Comparison of ENCODE assay signal across 20 cellular contexts in genomic region chr16:85265161-85265784, GRCh38.
"Had no signal": no experiment of that assay in that cellular context is flagged by ENCODE, and none has a peak within 500 bp of the region (broad histone marks: within the 10 kb centered on the region; RNA-seq: fewer than 3 reads in every experiment).

No MANE protein-coding gene starts in this region.

- H3K4me3 Mint-ChIP-seq: activated CD8-positive, alpha-beta T cell treated with anti-CD3 and anti-CD28 coated beads, Interleukin-2, amount 10 ng/mL, durations not matched to agents 7 days and 5 days; activated naive CD8-positive, alpha-beta T cell treated with anti-CD3 and anti-CD28 coated beads, Interleukin-2, amount 10 ng/mL, durations not matched to agents 7 days and 5 days; activated T-cell treated with anti-CD3 and anti-CD28 coated beads, Interleukin-2, amount 50 U/mL, for 24 hours; central memory CD8-positive, alpha-beta T cell; natural killer cell had no signal

- H3K27me3 ChIP-seq: brain microvascular endothelial cell, colonic mucosa, tibial artery had no signal

- H3K4me1 ChIP-seq: colonic mucosa, lower lobe of right lung, tibial artery had no signal

- H3K9me3 Mint-ChIP-seq: activated naive CD8-positive, alpha-beta T cell treated with anti-CD3 and anti-CD28 coated beads, Interleukin-2, amount 10 ng/mL, durations not matched to agents 7 days and 5 days; activated T-cell treated with anti-CD3 and anti-CD28 coated beads, Interleukin-2, amount 50 U/mL, for 24 hours; activated T-helper 2 cell treated with anti-CD3 and anti-CD28 coated beads, Interferon-gamma antibody, Interleukin-2, Interleukin-4, amounts not matched to agents 10 μg/mL and 5 μg/mL and 100 μg/mL, durations not matched to agents 14 hours and 24 hours and 36 hours; central memory CD8-positive, alpha-beta T cell; natural killer cell had no signal

- FAIRE-seq: endometrium, keratinocyte, urothelium cell line had no signal

- DNase-seq: activated CD4-positive, alpha-beta T cell treated with anti-CD3 and anti-CD28 coated beads for 48 hours; activated CD4-positive, CD25-positive, alpha-beta regulatory T cell; activated CD8-positive, alpha-beta T cell treated with anti-CD3 and anti-CD28 coated beads, Interleukin-2, amount 10 ng/mL, durations not matched to agents 7 days and 5 days; activated naive CD4-positive, alpha-beta T cell treated with Interleukin-2 at 50 U/mL for 16 hours; activated naive CD8-positive, alpha-beta T cell treated with anti-CD3 and anti-CD28 coated beads, Interleukin-2, amount 10 ng/mL, durations not matched to agents 7 days and 5 days; activated T-cell treated with anti-CD3 and anti-CD28 coated beads, Interleukin-2, amount 50 U/mL, for 24 hours; brain microvascular endothelial cell; colonic mucosa; erythroblast; foreskin melanocyte; lower lobe of right lung; natural killer cell; stimulated activated naive CD8-positive, alpha-beta T cell treated with anti-CD3 and anti-CD28 coated beads, Interleukin-15, Interleukin-2, amounts not matched to agents 100 U/mL and 50 U/mL, for 24 hours; substantia nigra; tibial artery had no signal

- H3K36me3 Mint-ChIP-seq: activated naive CD8-positive, alpha-beta T cell treated with anti-CD3 and anti-CD28 coated beads, Interleukin-2, amount 10 ng/mL, durations not matched to agents 7 days and 5 days; natural killer cell had no signal

- ATAC-seq: activated CD8-positive, alpha-beta T cell treated with anti-CD3 and anti-CD28 coated beads, Interleukin-2, amount 10 ng/mL, durations not matched to agents 7 days and 5 days; lower lobe of right lung; natural killer cell; stimulated activated naive CD8-positive, alpha-beta T cell treated with anti-CD3 and anti-CD28 coated beads, Interleukin-15, Interleukin-2, amounts not matched to agents 100 U/mL and 50 U/mL, for 24 hours had no signal

- H3K36me3 ChIP-seq: brain microvascular endothelial cell, colonic mucosa, lower lobe of right lung, tibial artery had no signal

- H3K27ac Mint-ChIP-seq: activated CD8-positive, alpha-beta T cell treated with anti-CD3 and anti-CD28 coated beads, Interleukin-2, amount 10 ng/mL, durations not matched to agents 7 days and 5 days; activated naive CD8-positive, alpha-beta T cell treated with anti-CD3 and anti-CD28 coated beads, Interleukin-2, amount 10 ng/mL, durations not matched to agents 7 days and 5 days; activated T-cell treated with anti-CD3 and anti-CD28 coated beads, Interleukin-2, amount 50 U/mL, for 24 hours; activated T-helper 2 cell treated with anti-CD3 and anti-CD28 coated beads, Interferon-gamma antibody, Interleukin-2, Interleukin-4, amounts not matched to agents 10 μg/mL and 5 μg/mL and 100 μg/mL, durations not matched to agents 14 hours and 24 hours and 36 hours; natural killer cell had no signal

- H3K9me3 ChIP-seq: colonic mucosa, lower lobe of right lung, tibial artery had no signal

- H3K27ac ChIP-seq: brain microvascular endothelial cell, colonic mucosa, lower lobe of right lung, tibial artery had no signal

- H3K4me1 Mint-ChIP-seq: central memory CD8-positive, alpha-beta T cell; natural killer cell had no signal

- H3K4me3 ChIP-seq: colonic mucosa, lower lobe of right lung, tibial artery had no signal
